Comparison of ENCODE assay signal across 9 cellular contexts in the genomic region with DNA sequence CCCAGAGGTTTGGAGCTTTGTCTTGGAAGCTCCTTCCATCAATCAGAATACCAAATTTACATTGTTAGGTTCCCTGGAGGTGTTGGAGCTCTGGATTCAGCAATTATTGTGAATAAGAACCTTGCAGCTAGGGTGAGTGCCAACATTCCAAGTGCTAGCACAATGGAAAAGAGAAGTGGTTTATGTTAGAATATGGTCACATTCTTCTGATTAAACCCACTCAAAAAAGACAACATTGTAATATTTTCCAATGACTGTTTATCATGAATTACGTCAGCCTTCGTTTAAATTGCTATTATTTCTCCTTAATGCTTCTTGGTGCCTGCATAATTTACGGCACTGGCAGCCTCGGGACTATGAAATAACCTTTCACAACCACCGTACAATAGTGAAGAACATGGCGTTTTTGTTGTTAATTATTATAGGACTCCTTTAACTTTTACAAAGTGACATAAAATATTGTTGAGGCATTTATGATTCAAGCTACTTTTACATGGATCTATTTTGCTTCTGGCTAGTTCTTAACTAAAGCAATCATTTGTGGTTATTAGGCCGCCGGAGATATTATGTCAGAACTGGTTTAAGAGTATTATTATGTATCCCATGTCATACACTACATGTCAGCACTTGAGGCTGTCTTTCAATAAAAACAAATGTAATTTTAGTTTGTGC.
DNase-seq lines count a peak whose midpoint lies in the region; ATAC-seq and TF ChIP-seq lines count a peak whose summit lies in the region.
"Had no signal": no experiment of that assay in that cellular context is flagged by ENCODE, and none has a peak within 500 bp of the region (broad histone marks: within the 10 kb centered on the region; RNA-seq: fewer than 3 reads in every experiment).

No MANE protein-coding gene starts in this region.

- H4K91ac ChIP-seq in neuronal stem cell (ENCODE audit: low read depth, low read length, poor library complexity), result no peak overlapping the region

- no peaks in the 10 kb centered on the region for H3K79me1 ChIP-seq in neuronal stem cell (ENCODE audit: low read depth, low read length)

- no peak overlapping the region for H2BK120ac ChIP-seq in neuronal stem cell (ENCODE audit: low read depth, low read length)

- 43% methylated on average over 8 of the region's 8 CpGs for WGBS in suprapubic skin
- WGBS in neuronal stem cell (ENCODE audit: extremely low coverage in 2 of 2, insufficient read length in 2 of 2, insufficient replicate concordance in 1 of 2), 2 donors, result no CpG with 5 or more reads among the region's 8 CpGs

- H3K4me1 ChIP-seq in suprapubic skin (peaks cover 52% of the 10 kb centered on the region), neuronal stem cell (ENCODE audit: control insufficient read depth in 2 of 2, insufficient read depth in 1 of 2, low read depth in 1 of 2, low read length in 2 of 2) (peaks cover 3 to 5% of the 10 kb centered on the region in 2 donors)

- no peak overlapping the region for H2AFZ ChIP-seq in neuronal stem cell (ENCODE audit: low read length)

- H3K9ac ChIP-seq in neuronal stem cell (ENCODE audit: low read depth, low read length, poor library complexity), result no peak overlapping the region

- peak overlapping the region; percentile 98 for H3K27ac Mint-ChIP-seq in activated T-cell treated with anti-CD3 and anti-CD28 coated beads, Interleukin-2, amount 50 U/mL, for 24 hours
- peak overlapping the region; percentile 72 for H3K27ac Mint-ChIP-seq in T-helper 17 cell

- H3K9me3 Mint-ChIP-seq in activated T-cell treated with anti-CD3 and anti-CD28 coated beads, Interleukin-2, amount 50 U/mL, for 24 hours, result peaks cover 6% of the 10 kb centered on the region

- H3K14ac ChIP-seq in neuronal stem cell (ENCODE audit: low read length), result no peak overlapping the region

- H3K18ac ChIP-seq in neuronal stem cell (ENCODE audit: low read length), result no peak overlapping the region

- H3K4me1 Mint-ChIP-seq in activated T-cell treated with anti-CD3 and anti-CD28 coated beads, Interleukin-2, amount 50 U/mL, for 24 hours (ENCODE audit: low read depth), result peaks cover 88% of the 10 kb centered on the region
- H3K4me1 Mint-ChIP-seq in T-helper 17 cell, result peaks cover 23% of the 10 kb centered on the region

- TF ChIP-seq CTCF in fibroblast of the aortic adventitia (IDR thresholded peaks at IDR 0.05; ENCODE audit: insufficient read depth, low read length) (no peak), suprapubic skin (IDR thresholded peaks at IDR 0.05) (no peak)

- DNase-seq in activated T-cell treated with anti-CD3 and anti-CD28 coated beads, Interleukin-2, amount 50 U/mL, for 24 hours, result no peak
- DNase-seq in activated T-cell treated with anti-CD3 and anti-CD28 coated beads, Interleukin-2, amount 50 U/mL, for 1 hour, result no peak
- DNase-seq in T-helper 17 cell (no peak), fibroblast of the aortic adventitia (ENCODE audit: low read depth) (peak; percentile 83), suprapubic skin (ENCODE audit: low spot score in 2 of 2) (no peak), neuronal stem cell (ENCODE audit: low spot score) (no peak)
- DNase-seq in effector CD8-positive, alpha-beta T cell (lab: John Stamatoyannopoulos, UW), result no peak
- DNase-seq: NCI-H187 had no signal

- no peak overlapping the region for H4K8ac ChIP-seq in neuronal stem cell (ENCODE audit: low read depth, low read length)

- no peak for ATAC-seq in T-helper 17 cell
- ATAC-seq in HG03520 (IDR thresholded peaks at IDR 0.05; ENCODE audit: unreplicated experiment), result no peak

- no peak overlapping the region for H2AK5ac ChIP-seq in neuronal stem cell (ENCODE audit: low read depth, low read length)

- H2BK15ac ChIP-seq in neuronal stem cell (ENCODE audit: low read length), result no peak overlapping the region

- H3K27ac ChIP-seq in suprapubic skin, result peak overlapping the region; percentile 90
- H3K27ac ChIP-seq in neuronal stem cell (replicated peaks; ENCODE audit: low read length), result no peak overlapping the region

- H3K23ac ChIP-seq in neuronal stem cell (ENCODE audit: low read depth, low read length, poor library complexity), result no peak overlapping the region

- H3K36me3 Mint-ChIP-seq in activated T-cell treated with anti-CD3 and anti-CD28 coated beads, Interleukin-2, amount 50 U/mL, for 24 hours (ENCODE audit: low read depth), result peaks cover 85% of the 10 kb centered on the region
- no peaks in the 10 kb centered on the region for H3K36me3 Mint-ChIP-seq in T-helper 17 cell (ENCODE audit: low read depth)

- H2BK5ac ChIP-seq in neuronal stem cell (ENCODE audit: low read length), result no peak overlapping the region

- no peak for TF ChIP-seq EP300 in suprapubic skin (IDR thresholded peaks at IDR 0.05)

- no peaks in the 10 kb centered on the region for H3K27me3 Mint-ChIP-seq in activated T-cell treated with anti-CD3 and anti-CD28 coated beads, Interleukin-2, amount 50 U/mL, for 24 hours
- no peaks in the 10 kb centered on the region for H3K27me3 Mint-ChIP-seq in T-helper 17 cell

- H3K36me3 ChIP-seq in suprapubic skin, result no peaks in the 10 kb centered on the region
- H3K36me3 ChIP-seq in neuronal stem cell (replicated peaks in 1 of 2; ENCODE audit: control insufficient read depth in 2 of 2, insufficient read depth in 2 of 2, low read length in 2 of 2), result no peaks in the 10 kb centered on the region

- no peak overlapping the region for H2BK12ac ChIP-seq in neuronal stem cell (ENCODE audit: low read length)

- no peak overlapping the region for H3K4me2 ChIP-seq in neuronal stem cell (ENCODE audit: insufficient read depth, low read length, poor library complexity, severe bottlenecking)

- H3K9me3 ChIP-seq in T-helper 17 cell (ENCODE audit: control insufficient read depth, low read length, poor library complexity, severe bottlenecking) (no peaks in the 10 kb centered on the region), suprapubic skin (no peaks in the 10 kb centered on the region), neuronal stem cell (replicated peaks in 1 of 2; ENCODE audit: control insufficient read depth in 2 of 2, insufficient read depth in 1 of 2, low read depth in 1 of 2, low read length in 2 of 2) (no peaks in the 10 kb centered on the region)

- H3K4me3 ChIP-seq in fibroblast of the aortic adventitia (ENCODE audit: low read depth, low read length), result no peak overlapping the region
- peak overlapping the region; percentile 8 for H3K4me3 ChIP-seq in suprapubic skin
- H3K4me3 ChIP-seq in neuronal stem cell (ENCODE audit: low read length in 2 of 2), result no peak overlapping the region

- no peak overlapping the region for H3K4ac ChIP-seq in neuronal stem cell (ENCODE audit: low read length)

- no peak for TF ChIP-seq POLR2A in suprapubic skin (IDR thresholded peaks at IDR 0.05)

- no peaks in the 10 kb centered on the region for H3K27me3 ChIP-seq in suprapubic skin
- H3K27me3 ChIP-seq in neuronal stem cell (ENCODE audit: control insufficient read depth in 3 of 3, insufficient read depth in 3 of 3, low read depth in 1 of 3, low read length in 3 of 3), result no peaks in the 10 kb centered on the region

- H3K4me3 Mint-ChIP-seq in activated T-cell treated with anti-CD3 and anti-CD28 coated beads, Interleukin-2, amount 50 U/mL, for 24 hours, result peak overlapping the region; percentile 45
- no peak overlapping the region for H3K4me3 Mint-ChIP-seq in T-helper 17 cell
